In the genomic region with DNA sequence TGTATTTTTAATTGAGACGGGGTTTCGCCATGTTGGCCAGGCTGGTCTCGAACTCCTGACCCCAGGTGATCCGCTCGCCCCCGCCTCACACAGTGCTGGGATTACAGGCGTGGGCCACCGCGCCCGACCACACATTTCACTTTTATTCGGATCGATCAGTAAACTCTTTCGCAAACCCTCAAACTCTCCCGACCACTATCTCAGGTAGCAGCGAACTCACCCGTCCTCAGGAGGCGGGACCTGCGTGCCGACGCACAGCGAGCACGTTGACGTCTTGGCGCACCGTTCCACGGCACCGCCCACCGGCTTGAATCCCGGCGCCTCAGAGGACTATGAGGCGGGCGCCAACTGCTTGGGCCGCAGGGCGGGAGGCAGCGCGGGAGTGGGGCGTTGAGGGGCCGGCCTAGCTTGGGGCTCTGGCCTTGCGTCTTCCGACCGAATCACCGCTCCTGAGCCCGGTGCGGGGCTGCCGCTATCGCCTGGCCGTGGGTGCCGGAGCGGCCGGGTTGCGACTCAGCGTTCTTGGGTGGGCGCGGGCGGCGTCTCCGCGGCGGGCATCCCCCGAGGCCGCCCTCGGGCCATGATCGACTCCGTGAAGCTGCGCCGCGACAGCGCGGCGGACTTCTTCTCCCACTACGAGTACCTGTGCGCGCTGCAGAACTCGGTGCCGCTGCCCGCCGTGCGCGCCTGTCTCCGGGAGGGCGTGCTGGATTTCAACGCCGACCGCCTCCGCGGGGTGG, we compare ENCODE assay signal across 1 cellular context.
TF ChIP-seq lines count a peak whose summit lies in the region.

Gene CEP78, plus strand, starts transcription at position 305 of the 740 bp plus-strand sequence. Its CDS starts 276 bp downstream, at position 581.

TF ChIP-seq in WTC11, 78 proteins besides CTCF, POLR2A, EP300 and RAD21 (continued from another document and continues in another):
- TF ChIP-seq MAX (CRISPR knock-in tag; IDR thresholded peaks at IDR 0.05) (peak; percentile 90), ZNF512 (CRISPR knock-in tag; IDR thresholded peaks at IDR 0.05; ENCODE audit: borderline replicate concordance) (no peak), TEAD1 (CRISPR knock-in tag; IDR thresholded peaks at IDR 0.05) (peak; percentile 69), ZBTB43 (CRISPR knock-in tag; IDR thresholded peaks at IDR 0.05) (no peak), ETV6 (CRISPR knock-in tag; IDR thresholded peaks at IDR 0.05) (peak; percentile 95), NR1H2 (CRISPR knock-in tag; IDR thresholded peaks at IDR 0.05) (no peak), JUN (CRISPR knock-in tag; IDR thresholded peaks at IDR 0.05) (peak; percentile 63; the same call in 1 of the 2 replicates), ELF4 (CRISPR knock-in tag; IDR thresholded peaks at IDR 0.05; ENCODE audit: low read depth) (no peak), CREB1 (CRISPR knock-in tag; IDR thresholded peaks at IDR 0.05) (no peak), ZNF423 (CRISPR knock-in tag; IDR thresholded peaks at IDR 0.05) (no peak), IRF1 (CRISPR knock-in tag; IDR thresholded peaks at IDR 0.05) (peak; percentile 88), MYBL2 (CRISPR knock-in tag; IDR thresholded peaks at IDR 0.05) (0 out of 2 replicates have a peak, but pooled peaks have one; percentile 76), ZNF671 (CRISPR knock-in tag; IDR thresholded peaks at IDR 0.05) (no peak), ATF6 (CRISPR knock-in tag; IDR thresholded peaks at IDR 0.05) (no peak), E2F4 (CRISPR knock-in tag; IDR thresholded peaks at IDR 0.05; ENCODE audit: borderline replicate concordance, low read depth) (0 out of 2 replicates have a peak, but pooled peaks have one; percentile 61), ZNF396 (CRISPR knock-in tag; IDR thresholded peaks at IDR 0.05; ENCODE audit: borderline replicate concordance) (no peak), ZNF232 (CRISPR knock-in tag; IDR thresholded peaks at IDR 0.05) (peak; percentile 66; the same call in 1 of the 2 replicates), GTF2I (CRISPR knock-in tag; conservative IDR thresholded peaks at IDR 0.05) (no peak), IRF2 (CRISPR knock-in tag; IDR thresholded peaks at IDR 0.05; ENCODE audit: borderline replicate concordance, low read depth) (no peak), HMGXB4 (CRISPR knock-in tag; IDR thresholded peaks at IDR 0.05) (peak; percentile 91), ZNF121 (CRISPR knock-in tag; IDR thresholded peaks at IDR 0.05) (peak; percentile 100), USF2 (CRISPR knock-in tag; IDR thresholded peaks at IDR 0.05) (peak; percentile 49; the same call in 1 of the 2 replicates), STAT6 (CRISPR knock-in tag; conservative IDR thresholded peaks at IDR 0.05; ENCODE audit: low read depth) (no peak), ZNF425 (CRISPR knock-in tag; conservative IDR thresholded peaks at IDR 0.05) (no peak)
- TF ChIP-seq, protein P1, sequence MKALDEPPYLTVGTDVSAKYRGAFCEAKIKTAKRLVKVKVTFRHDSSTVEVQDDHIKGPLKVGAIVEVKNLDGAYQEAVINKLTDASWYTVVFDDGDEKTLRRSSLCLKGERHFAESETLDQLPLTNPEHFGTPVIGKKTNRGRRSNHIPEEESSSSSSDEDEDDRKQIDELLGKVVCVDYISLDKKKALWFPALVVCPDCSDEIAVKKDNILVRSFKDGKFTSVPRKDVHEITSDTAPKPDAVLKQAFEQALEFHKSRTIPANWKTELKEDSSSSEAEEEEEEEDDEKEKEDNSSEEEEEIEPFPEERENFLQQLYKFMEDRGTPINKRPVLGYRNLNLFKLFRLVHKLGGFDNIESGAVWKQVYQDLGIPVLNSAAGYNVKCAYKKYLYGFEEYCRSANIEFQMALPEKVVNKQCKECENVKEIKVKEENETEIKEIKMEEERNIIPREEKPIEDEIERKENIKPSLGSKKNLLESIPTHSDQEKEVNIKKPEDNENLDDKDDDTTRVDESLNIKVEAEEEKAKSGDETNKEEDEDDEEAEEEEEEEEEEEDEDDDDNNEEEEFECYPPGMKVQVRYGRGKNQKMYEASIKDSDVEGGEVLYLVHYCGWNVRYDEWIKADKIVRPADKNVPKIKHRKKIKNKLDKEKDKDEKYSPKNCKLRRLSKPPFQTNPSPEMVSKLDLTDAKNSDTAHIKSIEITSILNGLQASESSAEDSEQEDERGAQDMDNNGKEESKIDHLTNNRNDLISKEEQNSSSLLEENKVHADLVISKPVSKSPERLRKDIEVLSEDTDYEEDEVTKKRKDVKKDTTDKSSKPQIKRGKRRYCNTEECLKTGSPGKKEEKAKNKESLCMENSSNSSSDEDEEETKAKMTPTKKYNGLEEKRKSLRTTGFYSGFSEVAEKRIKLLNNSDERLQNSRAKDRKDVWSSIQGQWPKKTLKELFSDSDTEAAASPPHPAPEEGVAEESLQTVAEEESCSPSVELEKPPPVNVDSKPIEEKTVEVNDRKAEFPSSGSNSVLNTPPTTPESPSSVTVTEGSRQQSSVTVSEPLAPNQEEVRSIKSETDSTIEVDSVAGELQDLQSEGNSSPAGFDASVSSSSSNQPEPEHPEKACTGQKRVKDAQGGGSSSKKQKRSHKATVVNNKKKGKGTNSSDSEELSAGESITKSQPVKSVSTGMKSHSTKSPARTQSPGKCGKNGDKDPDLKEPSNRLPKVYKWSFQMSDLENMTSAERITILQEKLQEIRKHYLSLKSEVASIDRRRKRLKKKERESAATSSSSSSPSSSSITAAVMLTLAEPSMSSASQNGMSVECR (CRISPR knock-in tag; IDR thresholded peaks at IDR 0.05; ENCODE audit: borderline replicate concordance): peak; percentile 84
- TF ChIP-seq, protein P2, sequence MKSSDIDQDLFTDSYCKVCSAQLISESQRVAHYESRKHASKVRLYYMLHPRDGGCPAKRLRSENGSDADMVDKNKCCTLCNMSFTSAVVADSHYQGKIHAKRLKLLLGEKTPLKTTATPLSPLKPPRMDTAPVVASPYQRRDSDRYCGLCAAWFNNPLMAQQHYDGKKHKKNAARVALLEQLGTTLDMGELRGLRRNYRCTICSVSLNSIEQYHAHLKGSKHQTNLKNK (CRISPR knock-in tag; IDR thresholded peaks at IDR 0.05): no peak
